15 cellular contexts compared by ENCODE assay signal in the genomic region with DNA sequence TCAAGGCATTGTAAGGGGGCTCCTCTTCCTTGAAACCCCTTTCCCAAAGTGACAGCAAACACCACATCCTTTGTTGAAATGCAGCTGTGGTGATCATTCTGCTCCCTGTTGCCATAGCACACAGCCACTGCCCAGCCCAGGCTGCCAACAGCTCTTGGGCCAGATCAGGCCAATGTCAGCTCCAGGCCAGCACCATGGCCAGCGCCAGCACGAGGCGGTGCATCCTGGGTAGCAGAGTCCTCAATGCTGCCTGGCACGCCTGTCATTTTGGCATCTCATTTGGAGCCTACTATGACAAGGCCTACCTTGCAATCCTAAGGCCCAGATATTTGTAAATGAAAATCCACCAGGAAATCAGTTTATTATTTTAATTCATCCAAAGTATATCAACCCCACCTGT.
A peak's percentile ranks its signal among the peaks of the same experiment; 100 is the strongest.
DNase-seq lines count a peak whose midpoint lies in the region; ATAC-seq and TF ChIP-seq lines count a peak whose summit lies in the region.
"Had no signal": no experiment of that assay in that cellular context is flagged by ENCODE, and none has a peak within 500 bp of the region (broad histone marks: within the 10 kb centered on the region; RNA-seq: fewer than 3 reads in every experiment).

No MANE protein-coding gene starts in this region.

- no peak overlapping the region for H3K27ac ChIP-seq in left lung
- H3K27ac ChIP-seq: ascending aorta had no signal

- TF ChIP-seq CTCF in astrocyte of the spinal cord (IDR thresholded peaks at IDR 0.05; ENCODE audit: low read depth, low read length) (no peak), left lung (IDR thresholded peaks at IDR 0.05) (no peak)

- H3K4me3 ChIP-seq in astrocyte of the spinal cord (ENCODE audit: low read depth, low read length) (no peak overlapping the region), left lung (no peak overlapping the region)
- H3K4me3 ChIP-seq: ascending aorta had no signal

- no peaks in the 10 kb centered on the region for H3K36me3 ChIP-seq in left lung
- H3K36me3 ChIP-seq: ascending aorta had no signal

- ATAC-seq in left lung (peak; percentile 45), HG03565 (IDR thresholded peaks at IDR 0.05; ENCODE audit: unreplicated experiment) (no peak), Right ventricle myocardium superior (ENCODE audit: poor library complexity) (no peak)

- H3K4me1 ChIP-seq in left lung: no peaks in the 10 kb centered on the region
- H3K4me1 ChIP-seq: ascending aorta had no signal

- H3K27me3 ChIP-seq in left lung: no peaks in the 10 kb centered on the region
- H3K27me3 ChIP-seq: ascending aorta had no signal

- intact Hi-C loops in left lung (cut with DNase I): no loop called here
- intact Hi-C loops in Right ventricle myocardium superior (cut with DNase I): no loop called here

- in situ Hi-C loops in astrocyte of the spinal cord (cut with HindIII; ENCODE audit: low sequenced_read_pairs): no loop called here

- DNase-seq in EL: peak; percentile 26
- DNase-seq in LHCN-M2 (ENCODE audit: low read depth): peak; percentile 59
- DNase-seq in astrocyte of the spinal cord (ENCODE audit: low read depth, low spot score): peak; percentile 26
- DNase-seq in left lung: peak in 1 of 2 donors; percentile 61
- no peak for DNase-seq in activated T-cell treated with anti-CD3 and anti-CD28 coated beads, Interleukin-2, amount 50 U/mL, for 1 hour
- DNase-seq in Right ventricle myocardium superior: no peak
- DNase-seq in NCI-H2107 (lab: John Stamatoyannopoulos, UW): no peak
- DNase-seq: CD4-positive, alpha-beta memory T cell; erythroblast; kidney; NCI-H526; occipital lobe; stimulated activated CD4-positive, alpha-beta T cell treated with anti-CD3 and anti-CD28 coated beads, Interleukin-4, amount 100 ng/mL, for 1 hour had no signal

- H3K9me3 ChIP-seq in left lung: no peaks in the 10 kb centered on the region
- H3K9me3 ChIP-seq: ascending aorta had no signal

Comparison
In these comparisons a context has a peak if more than half of its experiments do, and no peak if none do; other contexts are left out.
1. DNase-seq: peak in EL (single experiment), LHCN-M2 (single experiment) and astrocyte of the spinal cord (single experiment); none in activated T-cell treated with anti-CD3 and anti-CD28 coated beads, Interleukin-2, amount 50 U/mL, for 1 hour (single experiment), Right ventricle myocardium superior (single experiment) and NCI-H2107 (single experiment).